ENCODE assay signal across 9 cellular contexts in genomic region chr14:95062220-95062619, GRCh38.
"Had no signal": no experiment of that assay in that cellular context is flagged by ENCODE, and none has a peak within 500 bp of the region (broad histone marks: within the 10 kb centered on the region; RNA-seq: fewer than 3 reads in every experiment).

No MANE protein-coding gene starts in this region.

- H3K36me3 ChIP-seq: HAP-1 had no signal

- H3K9me3 Mint-ChIP-seq: HFFc6, IgD-negative memory B cell had no signal

- H3K4me1 ChIP-seq: HAP-1 had no signal

- H3K4me3 ChIP-seq: GM23248, HAP-1 had no signal

- H3K27ac Mint-ChIP-seq: HFFc6, IgD-negative memory B cell had no signal

- ATAC-seq: HCT116, HepG2 had no signal

- H3K9me3 ChIP-seq: HAP-1 had no signal

- H3K27ac ChIP-seq: GM23248, HL-60 had no signal

- H3K4me1 Mint-ChIP-seq: IgD-negative memory B cell had no signal

- H3K36me3 Mint-ChIP-seq: IgD-negative memory B cell had no signal

- DNase-seq: GM23248, GOT3, H7, HFFc6 had no signal

- H3K4me3 Mint-ChIP-seq: HFFc6, IgD-negative memory B cell had no signal
